Comparison of ENCODE assay signal across 8 cellular contexts in the genomic region with DNA sequence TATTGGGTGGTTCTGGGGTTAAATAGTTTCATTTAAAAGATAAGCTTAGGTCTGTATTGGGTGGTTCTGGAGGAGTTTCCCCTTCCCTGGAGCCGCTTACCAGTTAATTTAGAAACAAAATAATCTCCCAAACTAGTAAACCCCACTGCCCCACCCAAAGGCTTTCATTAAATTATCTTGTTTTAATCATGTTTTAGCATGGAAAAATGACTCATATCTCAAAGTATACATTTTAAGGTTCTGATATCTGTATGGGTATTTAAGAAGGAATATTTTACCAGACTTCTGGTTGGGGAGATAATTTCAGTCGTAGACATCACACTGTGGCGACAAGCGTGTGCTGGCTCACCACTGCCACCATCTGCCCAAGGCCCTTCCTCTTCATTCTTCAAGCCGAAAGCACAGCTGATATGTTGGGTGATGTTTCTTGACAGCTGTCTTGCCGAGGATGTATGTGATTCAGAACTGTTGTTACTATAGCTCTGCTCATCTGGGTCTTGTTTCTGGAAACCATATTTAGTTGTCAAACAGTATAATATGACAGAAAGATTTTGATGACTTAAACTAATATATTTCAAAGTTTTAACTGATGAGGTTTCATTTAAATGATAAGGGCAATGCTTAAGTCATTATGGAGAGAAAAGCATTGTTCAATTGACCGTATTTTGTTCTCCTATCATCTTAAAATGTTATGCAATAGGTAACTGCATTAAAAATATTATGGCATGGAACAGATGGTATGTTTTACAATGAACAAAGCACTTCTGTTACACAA. TPM values are rescaled to one million over a fixed set of nuclear protein-coding genes. Genes with fewer than 3 reads are reported as not detected.
A peak's percentile ranks its signal among the peaks of the same experiment; 100 is the strongest.
DNase-seq lines count a peak whose midpoint lies in the region; ATAC-seq and TF ChIP-seq lines count a peak whose summit lies in the region.

No MANE protein-coding gene starts in this region.

- peaks cover 5% of the 10 kb centered on the region for H3K4me1 Mint-ChIP-seq in activated CD8-positive, alpha-beta memory T cell treated with anti-CD3 and anti-CD28 coated beads, Interleukin-2, amount 10 ng/mL, durations not matched to agents 7 days and 5 days

- H3K36me3 Mint-ChIP-seq in activated CD8-positive, alpha-beta memory T cell treated with anti-CD3 and anti-CD28 coated beads, Interleukin-2, amount 10 ng/mL, durations not matched to agents 7 days and 5 days: no peaks in the 10 kb centered on the region

- H2AFZ ChIP-seq in hepatocyte: no peak overlapping the region

- peaks cover 47% of the 10 kb centered on the region for H3K27me3 ChIP-seq in hepatocyte

- no peak overlapping the region for H3K27ac ChIP-seq in hepatocyte

- DNase-seq in AG08395 (ENCODE audit: low spot score): peak; percentile 54
- peak; percentile 43 for DNase-seq in NCI-H2227 (lab: John Stamatoyannopoulos, UW; ENCODE audit: unreplicated experiment)
- peak; percentile 49 for DNase-seq in activated CD8-positive, alpha-beta memory T cell treated with anti-CD3 and anti-CD28 coated beads, Interleukin-2, amount 10 ng/mL, durations not matched to agents 7 days and 5 days
- peak; percentile 52 for DNase-seq in hepatocyte (ENCODE audit: low spot score)
- DNase-seq in stimulated activated CD8-positive, alpha-beta memory T cell treated with anti-CD3 and anti-CD28 coated beads, Interleukin-4, amount 100 ng/mL, for 24 hours (ENCODE audit: low read depth): peak; percentile 28

- peaks cover 53% of the 10 kb centered on the region for H3K27me3 Mint-ChIP-seq in activated CD8-positive, alpha-beta memory T cell treated with anti-CD3 and anti-CD28 coated beads, Interleukin-2, amount 10 ng/mL, durations not matched to agents 7 days and 5 days

- H3K9me2 ChIP-seq in hepatocyte (replicated peaks; ENCODE audit: insufficient read depth): no peaks in the 10 kb centered on the region

- ATAC-seq in activated CD8-positive, alpha-beta memory T cell treated with anti-CD3 and anti-CD28 coated beads, Interleukin-2, amount 10 ng/mL, durations not matched to agents 7 days and 5 days: no peak
- no peak for ATAC-seq in HG02870 (IDR thresholded peaks at IDR 0.05; ENCODE audit: unreplicated experiment)
- no peak for ATAC-seq in HG02763 (IDR thresholded peaks at IDR 0.05; ENCODE audit: unreplicated experiment)

- H3K27ac Mint-ChIP-seq in activated CD8-positive, alpha-beta memory T cell treated with anti-CD3 and anti-CD28 coated beads, Interleukin-2, amount 10 ng/mL, durations not matched to agents 7 days and 5 days: no peak overlapping the region

- H3K9me3 ChIP-seq in hepatocyte (ENCODE audit: low read depth): no peaks in the 10 kb centered on the region

- TF ChIP-seq CTCF in GM12874 (IDR thresholded peaks at IDR 0.05; ENCODE audit: insufficient read depth, low read depth, low read length) (peak; percentile 46; the same call in 1 of the 2 replicates), hepatocyte (IDR thresholded peaks at IDR 0.05; ENCODE audit: poor library complexity) (peak; percentile 53)

- no peaks in the 10 kb centered on the region for H3K9me3 Mint-ChIP-seq in activated CD8-positive, alpha-beta memory T cell treated with anti-CD3 and anti-CD28 coated beads, Interleukin-2, amount 10 ng/mL, durations not matched to agents 7 days and 5 days (ENCODE audit: low read depth)

- no peaks in the 10 kb centered on the region for H4K20me1 ChIP-seq in hepatocyte (ENCODE audit: insufficient read depth, poor library complexity, severe bottlenecking)

- CTCF ChIA-PET in activated CD8-positive, alpha-beta memory T cell treated with anti-CD3 and anti-CD28 coated beads, Interleukin-2, amount 10 ng/mL, durations not matched to agents 7 days and 5 days (lab: Charles Lee): interaction anchor here (0.6 to 2.1 kb wide), 8 partner anchors 9 to 163 kb away, joined by 3 to 13 read pairs (median 4); a partner anchor contains a TSS

- no peak overlapping the region for H3K4me3 ChIP-seq in hepatocyte

- H3K4me3 Mint-ChIP-seq in activated CD8-positive, alpha-beta memory T cell treated with anti-CD3 and anti-CD28 coated beads, Interleukin-2, amount 10 ng/mL, durations not matched to agents 7 days and 5 days: no peak overlapping the region

- H3K4me2 ChIP-seq in hepatocyte: no peak overlapping the region

- peaks cover 6% of the 10 kb centered on the region for H3K4me1 ChIP-seq in hepatocyte (ENCODE audit: insufficient read depth)

- no peaks in the 10 kb centered on the region for H3K79me2 ChIP-seq in hepatocyte

- no peaks in the 10 kb centered on the region for H3K36me3 ChIP-seq in hepatocyte (replicated peaks; ENCODE audit: insufficient read depth, low read depth)

- whole genome bisulfite sequencing in hepatocyte (ENCODE audit: low lambda C conversion rate, missing lambda C conversion rate): 16% methylated on average over 7 of the region's 7 CpGs

RNA-seq across cellular contexts. Expression of a gene that starts 5.1 kb away (rescaled TPM):
- not detected for total RNA-seq in activated CD8-positive, alpha-beta memory T cell treated with anti-CD3 and anti-CD28 coated beads, Interleukin-2, amount 10 ng/mL, durations not matched to agents 7 days and 5 days
- not detected in 2 replicates for total RNA-seq in hepatocyte
- polyA plus RNA-seq in hepatocyte: not detected in 2 replicates

RNA-seq across cellular contexts. Expression of a gene that starts 17.3 kb away (rescaled TPM):
- 1 to 10 TPM in 1 of 2 experiments, under 1 TPM in 1; 0.45 to 1.2 TPM for total RNA-seq in activated CD8-positive, alpha-beta memory T cell treated with anti-CD3 and anti-CD28 coated beads, Interleukin-2, amount 10 ng/mL, durations not matched to agents 7 days and 5 days
- total RNA-seq in hepatocyte: 1.2 and 2.4 TPM in 2 replicates
- polyA plus RNA-seq in hepatocyte: 0.74 and 0.90 TPM in 2 replicates

RNA-seq across cellular contexts. Expression of a gene that starts 35.1 kb away (rescaled TPM):
- total RNA-seq in activated CD8-positive, alpha-beta memory T cell treated with anti-CD3 and anti-CD28 coated beads, Interleukin-2, amount 10 ng/mL, durations not matched to agents 7 days and 5 days: not detected
- total RNA-seq in hepatocyte: not detected in 2 replicates
- polyA plus RNA-seq in hepatocyte: not detected in 2 replicates

RNA-seq across cellular contexts. Expression of a gene that starts 50.3 kb away (rescaled TPM):
- not detected for total RNA-seq in activated CD8-positive, alpha-beta memory T cell treated with anti-CD3 and anti-CD28 coated beads, Interleukin-2, amount 10 ng/mL, durations not matched to agents 7 days and 5 days
- not detected in 2 replicates for total RNA-seq in hepatocyte
- polyA plus RNA-seq in hepatocyte: 0.29 TPM in 1 of 2 replicates, not detected in the other
